Comparison of ENCODE assay signal across 1 cellular context in the genomic region with DNA sequence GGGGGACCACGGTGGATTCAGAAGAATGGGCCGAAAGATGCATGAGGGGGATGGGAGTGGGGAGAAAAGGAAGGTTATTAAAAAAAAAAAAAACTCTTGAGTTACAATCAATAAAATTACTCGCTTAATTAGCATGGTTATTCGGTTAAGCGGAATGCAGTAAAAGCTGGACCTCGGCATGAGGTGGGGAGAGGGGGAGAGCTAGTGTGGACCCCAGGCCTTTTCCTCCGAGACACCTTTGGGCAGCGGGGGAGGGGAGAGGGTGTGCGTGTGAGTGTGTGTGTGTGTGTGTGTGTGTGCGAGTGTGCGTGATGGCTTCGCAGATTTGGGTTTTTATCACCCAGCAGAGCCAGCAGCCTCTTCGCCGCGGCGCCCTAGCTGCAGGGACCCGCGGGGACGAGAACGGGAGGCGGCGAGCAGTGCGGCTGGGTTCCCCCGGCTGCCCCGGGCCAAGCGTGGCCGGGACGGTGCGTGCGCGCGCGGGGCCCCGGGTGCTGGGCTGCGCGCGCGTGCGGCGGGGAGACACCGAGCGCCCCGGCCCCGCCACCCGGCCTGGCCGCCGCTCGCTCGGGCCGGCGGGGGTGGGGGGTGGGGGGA.
TF ChIP-seq lines count a peak whose summit lies in the region.

No MANE protein-coding gene starts in this region.

TF ChIP-seq in HepG2, 621 proteins besides CTCF, POLR2A, EP300 and RAD21 (continued from another document):
- TF ChIP-seq, protein P1, sequence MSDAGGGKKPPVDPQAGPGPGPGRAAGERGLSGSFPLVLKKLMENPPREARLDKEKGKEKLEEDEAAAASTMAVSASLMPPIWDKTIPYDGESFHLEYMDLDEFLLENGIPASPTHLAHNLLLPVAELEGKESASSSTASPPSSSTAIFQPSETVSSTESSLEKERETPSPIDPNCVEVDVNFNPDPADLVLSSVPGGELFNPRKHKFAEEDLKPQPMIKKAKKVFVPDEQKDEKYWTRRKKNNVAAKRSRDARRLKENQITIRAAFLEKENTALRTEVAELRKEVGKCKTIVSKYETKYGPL (CRISPR knock-in tag; IDR thresholded peaks at IDR 0.05), result no peak
